Comparison of ENCODE assay signal across 25 cellular contexts in genomic region chr9:9399982-9400381, GRCh38.
DNase-seq lines count a peak whose midpoint lies in the region; ATAC-seq, FAIRE-seq and TF ChIP-seq lines count a peak whose summit lies in the region.
"Had no signal": no experiment of that assay in that cellular context is flagged by ENCODE, and none has a peak within 500 bp of the region (broad histone marks: within the 10 kb centered on the region; RNA-seq: fewer than 3 reads in every experiment).

No MANE protein-coding gene starts in this region.

- H3K79me1 ChIP-seq in IMR-90 (ENCODE audit: low read depth in 1 of 2, low read length in 2 of 2): no peaks in the 10 kb centered on the region
- no peaks in the 10 kb centered on the region for H3K79me1 ChIP-seq in H1 (ENCODE audit: low read depth, low read length)

- H2BK15ac ChIP-seq in IMR-90 (ENCODE audit: low read depth, low read length) (no peak overlapping the region), H1 (ENCODE audit: low read length) (no peak overlapping the region)

- H2BK20ac ChIP-seq in IMR-90 (ENCODE audit: low read depth, low read length): no peak overlapping the region
- no peak overlapping the region for H2BK20ac ChIP-seq in H1 (ENCODE audit: low read length)

- no peak overlapping the region for H3K4me2 ChIP-seq in GM23338
- no peak overlapping the region for H3K4me2 ChIP-seq in IMR-90 (ENCODE audit: low read depth, low read length)
- H3K4me2 ChIP-seq in H1 (ENCODE audit: insufficient read depth in 1 of 2, low read depth in 2 of 2, low read length in 2 of 2): no peak overlapping the region
- H3K4me2 ChIP-seq: BLaER1 had no signal

- no peaks in the 10 kb centered on the region for H3K9me3 Mint-ChIP-seq in GM23338

- H3K79me2 ChIP-seq in GM23338 (replicated peaks; ENCODE audit: insufficient read depth) (no peaks in the 10 kb centered on the region), H1 (ENCODE audit: control insufficient read depth in 1 of 2, insufficient read depth in 2 of 2, low read length in 2 of 2) (no peaks in the 10 kb centered on the region)

- H2AK5ac ChIP-seq in IMR-90 (ENCODE audit: low read depth, low read length): no peak overlapping the region
- H2AK5ac ChIP-seq in H1 (ENCODE audit: low read depth, low read length): no peak overlapping the region

- DNase-seq in GM23338 (ENCODE audit: low spot score): no peak
- no peak for DNase-seq in IMR-90
- DNase-seq in H1 (ENCODE audit: low read depth in 1 of 2, low spot score in 2 of 2): no peak
- no peak for DNase-seq in DMS53 treated with DMSO at 0.1 percent for 48 hours (lab: John Stamatoyannopoulos, UW; ENCODE audit: unreplicated experiment)
- DNase-seq in urothelium cell line (ENCODE audit: low spot score): no peak
- DNase-seq: 8988T; ACHN; BE2C; C1 segment of cervical spinal cord; Caco-2; Calu3; CD4-positive, alpha-beta memory T cell; CD4-positive, CD25-positive, alpha-beta regulatory T cell; DMS79; DND-41; EL; GDM1 had no signal

- H3K4ac ChIP-seq in IMR-90 (ENCODE audit: low read depth, low read length) (no peak overlapping the region), H1 (replicated peaks; ENCODE audit: insufficient read length, low read depth, low read length) (no peak overlapping the region)

- H3K23ac ChIP-seq in IMR-90 (ENCODE audit: low read depth, low read length): no peak overlapping the region
- H3K23ac ChIP-seq in H1 (ENCODE audit: insufficient read length): no peak overlapping the region

- no peak overlapping the region for H4K91ac ChIP-seq in IMR-90 (ENCODE audit: insufficient read depth, low read depth, low read length)
- H4K91ac ChIP-seq in H1 (replicated peaks; ENCODE audit: insufficient read length, low read length): no peak overlapping the region

- FAIRE-seq in H1 (lab: Jason Lieb, UNC): no peak
- FAIRE-seq in urothelium cell line (lab: Jason Lieb, UNC): no peak
- FAIRE-seq: A204.1, D721Med, GM12878, GM12892, GM18507 had no signal

- peaks cover 13% of the 10 kb centered on the region; the same call in 2 of the 3 replicates for H3K4me1 Mint-ChIP-seq in GM23338
- H3K4me1 Mint-ChIP-seq: CD14-positive monocyte; CD4-positive, alpha-beta memory T cell; CD4-positive, CD25-positive, alpha-beta regulatory T cell had no signal

- no TSS peak for BruUV-seq in IMR-90 (replicated peaks; lab: Mats Ljungman, UMichigan)

- no peaks in the 10 kb centered on the region for H3K23me2 ChIP-seq in H1 (ENCODE audit: low read depth, low read length)

- H3K27me3 ChIP-seq in GM23338 (ENCODE audit: insufficient read depth) (no peaks in the 10 kb centered on the region), IMR-90 (ENCODE audit: control insufficient read depth, insufficient read depth, low read length) (no peaks in the 10 kb centered on the region), H1 (replicated peaks in 1 of 4; ENCODE audit: control insufficient read depth in 3 of 4, extremely low read depth in 1 of 4, insufficient read depth in 3 of 4, low read length in 3 of 4) (no peaks in the 10 kb centered on the region)
- H3K27me3 ChIP-seq: BE2C, BLaER1 had no signal

- H2AFZ ChIP-seq in GM23338 (no peak overlapping the region), IMR-90 (replicated peaks; ENCODE audit: low read length, poor library complexity) (no peak overlapping the region), H1 (ENCODE audit: low read length) (no peak overlapping the region)

- H3K27ac Mint-ChIP-seq in GM23338: peak overlapping the region; percentile 36; the same call in 1 of the 2 replicates
- H3K27ac Mint-ChIP-seq: CD14-positive monocyte; CD4-positive, alpha-beta memory T cell; CD4-positive, CD25-positive, alpha-beta regulatory T cell had no signal

- no peaks in the 10 kb centered on the region for H3K36me3 ChIP-seq in GM23338 (ENCODE audit: insufficient read depth)
- H3K36me3 ChIP-seq in IMR-90 (ENCODE audit: control insufficient read depth, insufficient read depth, low read length): no peaks in the 10 kb centered on the region
- H3K36me3 ChIP-seq in H1 (ENCODE audit: control insufficient read depth in 2 of 4, insufficient read depth in 4 of 4, low read length in 3 of 4): no peaks in the 10 kb centered on the region
- H3K36me3 ChIP-seq: BE2C, BLaER1 had no signal

- TF ChIP-seq RAD21 in IMR-90 (IDR thresholded peaks at IDR 0.05; ENCODE audit: low read length): no peak
- TF ChIP-seq RAD21 in H1 (IDR thresholded peaks at IDR 0.05 in 1 of 2, conservative IDR thresholded peaks at IDR 0.05 in 1 of 2; ENCODE audit: low read depth in 2 of 2, low read length in 2 of 2): no peak

- H3K36me3 Mint-ChIP-seq in GM23338 (ENCODE audit: low read depth): peaks cover 5% of the 10 kb centered on the region; the same call in 1 of the 3 replicates
- H3K36me3 Mint-ChIP-seq: CD14-positive monocyte; CD4-positive, alpha-beta memory T cell; CD4-positive, CD25-positive, alpha-beta regulatory T cell had no signal

- H4K5ac ChIP-seq in IMR-90 (ENCODE audit: low read depth, low read length) (no peak overlapping the region), H1 (ENCODE audit: insufficient read length, low read depth, low read length) (no peak overlapping the region)

- no peak overlapping the region for H2BK5ac ChIP-seq in IMR-90 (ENCODE audit: low read depth, low read length, poor library complexity, severe bottlenecking)
- H2BK5ac ChIP-seq in H1 (ENCODE audit: low read depth, low read length): no peak overlapping the region

- H3K4me3 ChIP-seq in GM23338 (no peak overlapping the region), IMR-90 (ENCODE audit: insufficient read depth, low read depth, low read length) (no peak overlapping the region), H1 (ENCODE audit: extremely low read depth in 1 of 4, insufficient read depth in 2 of 4, low read depth in 3 of 4, low read length in 4 of 4) (no peak overlapping the region)
- H3K4me3 ChIP-seq: BLaER1, GM12878 had no signal

- no peak for TF ChIP-seq POLR2A in IMR-90 (IDR thresholded peaks at IDR 0.05; ENCODE audit: low read depth, low read length)
- no peak for TF ChIP-seq POLR2A in H1 (IDR thresholded peaks at IDR 0.05; ENCODE audit: control extremely low read depth in 1 of 2, low read depth in 2 of 2, low read length in 2 of 2)

- H3K9me2 ChIP-seq in GM23338 (ENCODE audit: insufficient read depth): peaks cover 1% of the 10 kb centered on the region; the same call in 1 of the 2 replicates

- no peak overlapping the region for H2BK120ac ChIP-seq in IMR-90 (ENCODE audit: low read depth, low read length)
- no peak overlapping the region for H2BK120ac ChIP-seq in H1 (replicated peaks; ENCODE audit: low read depth, low read length)

- no peak overlapping the region for H2AK9ac ChIP-seq in IMR-90 (replicated peaks; ENCODE audit: low read depth, low read length, poor library complexity)

- peaks cover 2% of the 10 kb centered on the region for H3K9me3 ChIP-seq in IMR-90 (ENCODE audit: control insufficient read depth, insufficient read depth, low read length)
- no peaks in the 10 kb centered on the region for H3K9me3 ChIP-seq in H1 (ENCODE audit: insufficient read depth in 2 of 2, low read depth in 1 of 2, low read length in 1 of 2)
- H3K9me3 ChIP-seq: BE2C, BLaER1, Caco-2 had no signal

- in situ Hi-C loops in IMR-90 (cut with MboI; ENCODE audit: low sequenced_read_pairs): no loop called here

- H3K27me3 Mint-ChIP-seq in GM23338 (ENCODE audit: insufficient read depth, low read depth, poor library complexity): no peaks in the 10 kb centered on the region
- H3K27me3 Mint-ChIP-seq: CD4-positive, alpha-beta memory T cell; CD4-positive, CD25-positive, alpha-beta regulatory T cell had no signal

- TF ChIP-seq CTCF in GM23338 (conservative IDR thresholded peaks at IDR 0.05; ENCODE audit: low read depth in 2 of 2) (no peak), IMR-90 (conservative IDR thresholded peaks at IDR 0.05; ENCODE audit: low read depth, low read length) (no peak), H1 (IDR thresholded peaks at IDR 0.05; ENCODE audit: control extremely low read depth in 1 of 3, insufficient read depth in 1 of 3, low read depth in 1 of 3, low read length in 3 of 3) (no peak)

- H3F3A ChIP-seq in GM23338 (replicated peaks; ENCODE audit: low read depth): no peaks in the 10 kb centered on the region

- H3K14ac ChIP-seq in IMR-90 (replicated peaks; ENCODE audit: low read depth, low read length): no peak overlapping the region
- no peak overlapping the region for H3K14ac ChIP-seq in H1 (ENCODE audit: insufficient read length)

- H3K9me1 ChIP-seq in IMR-90 (ENCODE audit: insufficient read depth, low read length): no peaks in the 10 kb centered on the region

- H2BK12ac ChIP-seq in H1 (ENCODE audit: low read depth, low read length): no peak overlapping the region

- CTCF ChIA-PET in IMR-90 (lab: Yijun Ruan, JAX): no interaction called here
- CTCF ChIA-PET in H1 (lab: Charles Lee; ENCODE audit: partially characterized antibody): interaction anchor here (1.1 kb wide), 1 partner anchor 12 kb away, joined by 3 read pairs; no protein-coding TSS in a partner anchor

- H3K4me3 Mint-ChIP-seq in GM23338: no peak overlapping the region
- H3K4me3 Mint-ChIP-seq: CD14-positive monocyte; CD4-positive, alpha-beta memory T cell; CD4-positive, CD25-positive, alpha-beta regulatory T cell had no signal

- H3K18ac ChIP-seq in IMR-90 (ENCODE audit: low read depth, low read length) (no peak overlapping the region), H1 (ENCODE audit: extremely low read depth, low read length) (no peak overlapping the region)

- H3K9ac ChIP-seq in IMR-90 (ENCODE audit: low read depth, low read length) (no peak overlapping the region), H1 (replicated peaks in 1 of 4; ENCODE audit: extremely low read depth in 1 of 4, low read depth in 3 of 4, low read length in 3 of 4) (no peak overlapping the region)
- H3K9ac ChIP-seq: BLaER1 had no signal

- no peak overlapping the region for H4K8ac ChIP-seq in IMR-90 (ENCODE audit: low read depth in 2 of 2, low read length in 2 of 2)
- H4K8ac ChIP-seq in H1 (ENCODE audit: extremely low read depth, insufficient read depth, low read length): no peak overlapping the region

- intact Hi-C loops in IMR-90 (cut with micrococcal nuclease): no loop called here

- peaks cover 13% of the 10 kb centered on the region for H3K4me1 ChIP-seq in GM23338 (ENCODE audit: insufficient read depth)
- H3K4me1 ChIP-seq in IMR-90 (ENCODE audit: control insufficient read depth, insufficient read depth, low read length): no peaks in the 10 kb centered on the region
- no peaks in the 10 kb centered on the region; a peak in 1 of 7 replicates for H3K4me1 ChIP-seq in H1 (replicated peaks in 1 of 4; ENCODE audit: control insufficient read depth in 3 of 4, insufficient read depth in 4 of 4, low read length in 3 of 4)
- H3K4me1 ChIP-seq: BE2C, Caco-2 had no signal

- WGBS in IMR-90 (ENCODE audit: extremely low coverage in 2 of 2, insufficient read length in 1 of 2), 2 experiments: no CpG with 5 or more reads among the region's 2 CpGs
- WGBS in H1 (ENCODE audit: extremely low coverage in 1 of 2, insufficient coverage in 1 of 2, insufficient read length in 1 of 2, insufficient replicate concordance in 2 of 2, low coverage in 1 of 2, low lambda C conversion rate in 2 of 2, missing lambda C conversion rate in 1 of 2), 2 experiments: 94% methylated on average over 2 of the region's 2 CpGs; no CpG with 5 or more reads in 1 of the 2 experiments

- POLR2A ChIA-PET in IMR-90 (lab: Charles Lee; ENCODE audit: unreplicated experiment) (no interaction called here), H1 (lab: Charles Lee; ENCODE audit: partially characterized antibody) (no interaction called here)

- TF ChIP-seq EP300 in H1 (IDR thresholded peaks at IDR 0.05; ENCODE audit: borderline replicate concordance in 1 of 2, low read depth in 2 of 2, low read length in 2 of 2): no peak

- dilution Hi-C loops in IMR-90 (cut with HindIII; ENCODE audit: low sequenced_read_pairs, unreplicated experiment): no loop called here

- H4K20me1 ChIP-seq in GM23338 (replicated peaks; ENCODE audit: insufficient read depth) (no peaks in the 10 kb centered on the region), IMR-90 (ENCODE audit: insufficient read depth, low read length) (no peaks in the 10 kb centered on the region), H1 (replicated peaks in 1 of 2; ENCODE audit: control insufficient read depth in 1 of 2, insufficient read depth in 2 of 2, low read length in 2 of 2) (no peaks in the 10 kb centered on the region)
- H4K20me1 ChIP-seq: BLaER1 had no signal

- H3K27ac ChIP-seq in GM23338 (ENCODE audit: low read depth) (no peak overlapping the region), IMR-90 (ENCODE audit: insufficient read depth, low read length) (no peak overlapping the region), H1 (ENCODE audit: low read depth, low read length) (no peak overlapping the region)
- H3K27ac ChIP-seq: BLaER1 had no signal

- no peak for ATAC-seq in GM23338
- no peak for ATAC-seq in IMR-90 (ENCODE audit: low read depth)
- no peak for ATAC-seq in HG03432 (IDR thresholded peaks at IDR 0.05; ENCODE audit: unreplicated experiment)
- ATAC-seq: GM12878 had no signal

- no peak overlapping the region for H3K56ac ChIP-seq in IMR-90 (ENCODE audit: extremely low read depth, insufficient read depth, low read length)
- no peak overlapping the region for H3K56ac ChIP-seq in H1 (replicated peaks; ENCODE audit: insufficient read length, low read depth, low read length)
